In the genomic region with DNA sequence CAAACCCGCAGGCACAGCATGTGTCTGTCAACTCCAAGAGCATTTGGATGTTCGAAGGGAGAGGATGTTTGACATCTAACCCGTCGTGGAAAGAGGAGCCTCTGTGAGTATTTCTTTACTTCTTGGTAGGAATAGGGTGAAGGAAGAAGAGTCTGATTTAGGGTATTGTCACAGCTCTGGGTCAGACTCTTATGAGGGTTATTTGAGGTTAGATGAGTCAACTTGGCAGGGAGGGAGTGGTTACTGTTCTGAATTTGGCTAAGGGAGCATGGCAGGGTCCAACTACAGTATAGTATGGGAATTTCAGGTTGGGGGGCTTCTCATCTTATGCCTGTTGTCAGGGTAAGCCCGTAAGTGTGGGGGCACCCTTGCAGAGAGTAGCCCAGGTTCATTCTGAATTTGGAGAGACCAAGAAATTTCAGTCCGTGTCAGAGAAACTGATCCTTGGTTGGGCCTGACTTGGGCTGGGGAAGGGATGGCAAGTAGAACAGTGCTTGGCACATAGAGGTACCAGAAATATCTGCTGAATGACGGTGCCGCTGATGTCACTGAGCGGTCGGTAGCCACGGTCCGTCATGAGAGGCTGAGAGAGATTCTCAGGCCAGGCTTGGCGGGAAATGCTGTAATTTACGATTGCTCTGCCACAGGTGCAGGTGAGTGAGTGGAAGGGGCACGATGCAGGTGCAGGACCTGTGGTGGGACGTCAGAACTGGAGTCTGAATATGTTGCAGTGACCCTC, we compare ENCODE assay signal across 13 cellular contexts. TPM values are rescaled to one million over a fixed set of nuclear protein-coding genes. Genes with fewer than 3 reads are reported as not detected.
DNase-seq lines count a peak whose midpoint lies in the region; ATAC-seq, FAIRE-seq and TF ChIP-seq lines count a peak whose summit lies in the region.
"Had no signal": no experiment of that assay in that cellular context is flagged by ENCODE, and none has a peak within 500 bp of the region (broad histone marks: within the 10 kb centered on the region; RNA-seq: fewer than 3 reads in every experiment).

No MANE protein-coding gene starts in this region.

- H3K4me1 Mint-ChIP-seq in GM23338, result peaks cover 19% of the 10 kb centered on the region

- H3K4me2 ChIP-seq in GM23338 (no peak overlapping the region), smooth muscle cell (peak overlapping the region; percentile 60)
- H3K4me2 ChIP-seq: PC-9 had no signal

- H3K27me3 Mint-ChIP-seq in GM23338 (ENCODE audit: insufficient read depth, low read depth, poor library complexity), result peaks cover 16% of the 10 kb centered on the region

- TF ChIP-seq CTCF in GM23338 (conservative IDR thresholded peaks at IDR 0.05; ENCODE audit: low read depth in 2 of 2), result no peak
- TF ChIP-seq CTCF in smooth muscle cell (IDR thresholded peaks at IDR 0.05; ENCODE audit: borderline replicate concordance, insufficient read depth, poor library complexity, severe bottlenecking), result no peak

- H3F3A ChIP-seq in GM23338 (replicated peaks; ENCODE audit: low read depth) (no peaks in the 10 kb centered on the region), smooth muscle cell (ENCODE audit: low read depth) (no peaks in the 10 kb centered on the region)

- H2AFZ ChIP-seq in GM23338, result peak overlapping the region; percentile 21
- H2AFZ ChIP-seq in smooth muscle cell (ENCODE audit: low read depth), result no peak overlapping the region
- H2AFZ ChIP-seq: PC-9 had no signal

- 0 out of 2 replicates have a peak, but pooled peaks cover 7% of the 10 kb centered on the region for H3K9me2 ChIP-seq in GM23338 (ENCODE audit: insufficient read depth)

- no peaks in the 10 kb centered on the region for H3K4me1 ChIP-seq in GM23338 (ENCODE audit: insufficient read depth)
- H3K4me1 ChIP-seq in smooth muscle cell (ENCODE audit: low read depth), result no peaks in the 10 kb centered on the region
- no peaks in the 10 kb centered on the region for H3K4me1 ChIP-seq in small intestine (ENCODE audit: control insufficient read depth in 2 of 2, insufficient read depth in 1 of 2, low read depth in 1 of 2, low read length in 1 of 2)

- ATAC-seq in GM23338, result no peak

- H3K79me2 ChIP-seq in GM23338 (replicated peaks; ENCODE audit: insufficient read depth) (no peaks in the 10 kb centered on the region), smooth muscle cell (ENCODE audit: low read depth) (no peaks in the 10 kb centered on the region)

- no peak overlapping the region for H3K9ac ChIP-seq in smooth muscle cell (ENCODE audit: low read depth)

- no peak for FAIRE-seq in small intestine (lab: Jason Lieb, UNC)

- H4K20me1 ChIP-seq in GM23338 (replicated peaks; ENCODE audit: insufficient read depth) (no peaks in the 10 kb centered on the region), smooth muscle cell (ENCODE audit: low read depth) (no peaks in the 10 kb centered on the region)

- no peak for DNase-seq in GM23338 (ENCODE audit: low spot score)
- DNase-seq in NOMO-1 treated with DMSO at 0.1 percent for 48 hours (lab: John Stamatoyannopoulos, UW; ENCODE audit: unreplicated experiment), result peak; percentile 44
- DNase-seq in fibroblast of peridontal ligament (ENCODE audit: extremely low read depth), result peak; percentile 9
- DNase-seq in smooth muscle cell (lab: John Stamatoyannopoulos, UW; ENCODE audit: unreplicated experiment), result no peak
- DNase-seq in NCI-H446 treated with DMSO at 0.1 percent for 48 hours (lab: John Stamatoyannopoulos, UW), result no peak
- DNase-seq in activated CD8-positive, alpha-beta memory T cell treated with anti-CD3 and anti-CD28 coated beads for 24 hours, result no peak
- DNase-seq in small intestine, result no peak
- DNase-seq: activated CD4-positive, alpha-beta T cell treated with anti-CD3 and anti-CD28 coated beads, Interleukin-2, amount 50 U/mL, for 4 hours had no signal

- WGBS in smooth muscle cell (ENCODE audit: low lambda C conversion rate), result 87% methylated on average over 16 of the region's 16 CpGs
- 71 to 79% (median 77%) methylated on average over 16 of the region's 16 CpGs for WGBS in small intestine, 3 donors

- H3K27me3 ChIP-seq in GM23338 (ENCODE audit: insufficient read depth) (no peaks in the 10 kb centered on the region), smooth muscle cell (ENCODE audit: low read depth) (no peaks in the 10 kb centered on the region), small intestine (ENCODE audit: control insufficient read depth in 2 of 2, insufficient read depth in 2 of 2, low read length in 2 of 2) (no peaks in the 10 kb centered on the region)
- H3K27me3 ChIP-seq: esophagus muscularis mucosa, tibial artery had no signal

- no peak overlapping the region for H3K4me3 Mint-ChIP-seq in GM23338
- H3K4me3 Mint-ChIP-seq: activated naive CD8-positive, alpha-beta T cell treated with anti-CD3 and anti-CD28 coated beads for 36 hours; CD4-positive, alpha-beta T cell had no signal

- H3K36me3 ChIP-seq in GM23338 (ENCODE audit: insufficient read depth), result no peaks in the 10 kb centered on the region
- H3K36me3 ChIP-seq in smooth muscle cell (ENCODE audit: low read depth), result no peaks in the 10 kb centered on the region
- H3K36me3 ChIP-seq in small intestine (ENCODE audit: control insufficient read depth in 2 of 2, insufficient read depth in 2 of 2, low read length in 2 of 2), result no peaks in the 10 kb centered on the region
- H3K36me3 ChIP-seq: esophagus muscularis mucosa, tibial artery had no signal

- no peak overlapping the region for H3K27ac ChIP-seq in GM23338 (ENCODE audit: low read depth)
- no peak overlapping the region for H3K27ac ChIP-seq in smooth muscle cell (ENCODE audit: low read depth)
- no peak overlapping the region for H3K27ac ChIP-seq in small intestine (ENCODE audit: low read depth in 1 of 2, low read length in 1 of 2)
- H3K27ac ChIP-seq: esophagus muscularis mucosa, PC-9, tibial artery had no signal

- no peaks in the 10 kb centered on the region for H3K36me3 Mint-ChIP-seq in GM23338 (ENCODE audit: low read depth)
- H3K36me3 Mint-ChIP-seq: activated naive CD8-positive, alpha-beta T cell treated with anti-CD3 and anti-CD28 coated beads for 36 hours had no signal

- H3K9me3 Mint-ChIP-seq in GM23338, result no peaks in the 10 kb centered on the region; the same call in 2 of the 3 replicates
- H3K9me3 Mint-ChIP-seq: activated naive CD8-positive, alpha-beta T cell treated with anti-CD3 and anti-CD28 coated beads for 36 hours; CD4-positive, alpha-beta T cell had no signal

- H3K4me3 ChIP-seq in GM23338, result no peak overlapping the region
- no peak overlapping the region for H3K4me3 ChIP-seq in smooth muscle cell
- no peak overlapping the region for H3K4me3 ChIP-seq in small intestine (ENCODE audit: low read depth in 1 of 2, low read length in 2 of 2)
- H3K4me3 ChIP-seq: esophagus muscularis mucosa, PC-9, tibial artery had no signal

- H3K9me3 ChIP-seq in smooth muscle cell (replicated peaks; ENCODE audit: low read depth) (no peaks in the 10 kb centered on the region), small intestine (ENCODE audit: control insufficient read depth, low read depth) (no peaks in the 10 kb centered on the region)
- H3K9me3 ChIP-seq: esophagus muscularis mucosa, tibial artery had no signal

- no peak overlapping the region for H3K27ac Mint-ChIP-seq in GM23338
- H3K27ac Mint-ChIP-seq: activated naive CD8-positive, alpha-beta T cell treated with anti-CD3 and anti-CD28 coated beads for 36 hours; CD4-positive, alpha-beta T cell had no signal

TF ChIP-seq in GM23338, 12 proteins besides CTCF, POLR2A, EP300 and RAD21 (continues in another document):
- TF ChIP-seq ZNF114 (CRISPR knock-in tag; IDR thresholded peaks at IDR 0.05), result no peak
- no peak for TF ChIP-seq JUNB (IDR thresholded peaks at IDR 0.05; ENCODE audit: unreplicated experiment)
- TF ChIP-seq, protein P1, sequence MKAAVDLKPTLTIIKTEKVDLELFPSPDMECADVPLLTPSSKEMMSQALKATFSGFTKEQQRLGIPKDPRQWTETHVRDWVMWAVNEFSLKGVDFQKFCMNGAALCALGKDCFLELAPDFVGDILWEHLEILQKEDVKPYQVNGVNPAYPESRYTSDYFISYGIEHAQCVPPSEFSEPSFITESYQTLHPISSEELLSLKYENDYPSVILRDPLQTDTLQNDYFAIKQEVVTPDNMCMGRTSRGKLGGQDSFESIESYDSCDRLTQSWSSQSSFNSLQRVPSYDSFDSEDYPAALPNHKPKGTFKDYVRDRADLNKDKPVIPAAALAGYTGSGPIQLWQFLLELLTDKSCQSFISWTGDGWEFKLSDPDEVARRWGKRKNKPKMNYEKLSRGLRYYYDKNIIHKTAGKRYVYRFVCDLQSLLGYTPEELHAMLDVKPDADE (IDR thresholded peaks at IDR 0.05), result no peak
- TF ChIP-seq ZNF331 (CRISPR knock-in tag; IDR thresholded peaks at IDR 0.05; ENCODE audit: low read depth), result no peak
- no peak for TF ChIP-seq EZH2 (IDR thresholded peaks at IDR 0.05; ENCODE audit: low read depth, unreplicated experiment)
- TF ChIP-seq NANOG (IDR thresholded peaks at IDR 0.05; ENCODE audit: borderline replicate concordance), result no peak
- no peak for TF ChIP-seq STAT1 (IDR thresholded peaks at IDR 0.05; ENCODE audit: unreplicated experiment)
- no peak for TF ChIP-seq CREB1 (CRISPR knock-in tag; IDR thresholded peaks at IDR 0.05; ENCODE audit: low read depth)

RNA-seq across cellular contexts. Expression of a gene that starts 43.2 kb away (rescaled TPM):
- 1.1 and 1.8 TPM in 2 replicates for total RNA-seq in GM23338 (2014; rRNA removed; shearing (Covaris generic))
- 0.73 and 0.84 TPM in 2 replicates for polyA plus RNA-seq in GM23338 (2016; fragmentation: Nextera tagmentation; extraction: Ambion mirVana)
- 0.67 and 1.2 TPM in 2 replicates for total RNA-seq in smooth muscle cell
- polyA plus RNA-seq in smooth muscle cell, result 1.1 and 1.6 TPM in 2 replicates
- 10 to 100 TPM in 2 of 3 donors, 1 to 10 TPM in 1; 2.0 to 16.2 (median 13.4) TPM for polyA plus RNA-seq in small intestine

Comparison
In these comparisons a context has a peak if more than half of its experiments do, and no peak if none do; other contexts are left out.
1. DNase-seq: peak in NOMO-1 treated with DMSO at 0.1 percent for 48 hours (single experiment) and fibroblast of peridontal ligament (single experiment); none in GM23338 (single experiment), smooth muscle cell (single experiment), NCI-H446 treated with DMSO at 0.1 percent for 48 hours (single experiment), activated CD8-positive, alpha-beta memory T cell treated with anti-CD3 and anti-CD28 coated beads for 24 hours (single experiment) and small intestine (single experiment).